ENCODE assay signal across 1 cellular context in genomic region chr6:27809939-27810767, GRCh38.
A peak's percentile ranks its signal among the peaks of the same experiment; 100 is the strongest.
TF ChIP-seq lines count a peak whose summit lies in the region.

No MANE protein-coding gene starts in this region.

TF ChIP-seq in K562, 482 proteins besides CTCF, POLR2A, EP300 and RAD21 (continued from another document and continues in another):
- TF ChIP-seq HMGXB4 (CRISPR knock-in tag; IDR thresholded peaks at IDR 0.05) (peak; percentile 96; the same call in 1 of the 2 replicates), PRPF4 (IDR thresholded peaks at IDR 0.05; ENCODE audit: insufficient read depth, low read depth, low read length, poor library complexity, severe bottlenecking) (peak; percentile 93), CAMTA2 (CRISPR knock-in tag; conservative IDR thresholded peaks at IDR 0.05) (no peak; the same call in 1 of the 2 replicates), SAFB2 (IDR thresholded peaks at IDR 0.05; ENCODE audit: borderline replicate concordance, low read depth, low read length, severe bottlenecking) (no peak), PHF8 (IDR thresholded peaks at IDR 0.05; ENCODE audit: borderline replicate concordance, low read length) (peak; percentile 83), ZNF12 (CRISPR knock-in tag; IDR thresholded peaks at IDR 0.05) (peak; percentile 83), ZBTB1 (CRISPR knock-in tag; IDR thresholded peaks at IDR 0.05; ENCODE audit: borderline replicate concordance, low read depth) (peak; percentile 19), U2AF2 (optimal IDR thresholded peaks at IDR 0.05; ENCODE audit: low read depth, low read length) (no peak), ZNF785 (CRISPR knock-in tag; IDR thresholded peaks at IDR 0.05) (no peak), NFIC (IDR thresholded peaks at IDR 0.05) (peak; percentile 53), POLR2G (IDR thresholded peaks at IDR 0.05; ENCODE audit: low read depth, low read length) (peak; percentile 99), CSDE1 (IDR thresholded peaks at IDR 0.05) (peak in 1 of 2 experiments; percentile 86; a peak in 2 of 4 replicates), PREB (CRISPR knock-in tag; IDR thresholded peaks at IDR 0.05) (0 out of 2 replicates have a peak, but pooled peaks have one; percentile 33), ESRRB (CRISPR knock-in tag; IDR thresholded peaks at IDR 0.05; ENCODE audit: borderline replicate concordance) (no peak), DPF2 (IDR thresholded peaks at IDR 0.05) (no peak), HNRNPL (IDR thresholded peaks at IDR 0.05; ENCODE audit: low read depth, low read length) (peak; percentile 78), ZNF780A (CRISPR knock-in tag; IDR thresholded peaks at IDR 0.05) (no peak), DLX4 (CRISPR knock-in tag; IDR thresholded peaks at IDR 0.05) (no peak), THRA (IDR thresholded peaks at IDR 0.05) (no peak), ZC3H8 (IDR thresholded peaks at IDR 0.05) (no peak), ZNF324 (CRISPR knock-in tag; IDR thresholded peaks at IDR 0.05) (no peak), CHAMP1 (IDR thresholded peaks at IDR 0.05) (no peak), ZNF583 (CRISPR knock-in tag; IDR thresholded peaks at IDR 0.05) (peak; percentile 69; the same call in 1 of the 2 replicates), MGA (IDR thresholded peaks at IDR 0.05) (0 out of 2 replicates have a peak, but pooled peaks have one; percentile 35), KDM1A (IDR thresholded peaks at IDR 0.05) (no peak), ZNF318 (IDR thresholded peaks at IDR 0.05; ENCODE audit: borderline replicate concordance in 1 of 2, low read depth in 1 of 2) (no peak)
